1 cellular context compared by ENCODE assay signal in genomic region chr3:184513276-184514150, GRCh38.
TF ChIP-seq lines count a peak whose summit lies in the region.

No MANE protein-coding gene starts in this region.

TF ChIP-seq in HepG2, 621 proteins besides CTCF, POLR2A, EP300 and RAD21 (continued from another document and continues in another):
- TF ChIP-seq, protein P1, sequence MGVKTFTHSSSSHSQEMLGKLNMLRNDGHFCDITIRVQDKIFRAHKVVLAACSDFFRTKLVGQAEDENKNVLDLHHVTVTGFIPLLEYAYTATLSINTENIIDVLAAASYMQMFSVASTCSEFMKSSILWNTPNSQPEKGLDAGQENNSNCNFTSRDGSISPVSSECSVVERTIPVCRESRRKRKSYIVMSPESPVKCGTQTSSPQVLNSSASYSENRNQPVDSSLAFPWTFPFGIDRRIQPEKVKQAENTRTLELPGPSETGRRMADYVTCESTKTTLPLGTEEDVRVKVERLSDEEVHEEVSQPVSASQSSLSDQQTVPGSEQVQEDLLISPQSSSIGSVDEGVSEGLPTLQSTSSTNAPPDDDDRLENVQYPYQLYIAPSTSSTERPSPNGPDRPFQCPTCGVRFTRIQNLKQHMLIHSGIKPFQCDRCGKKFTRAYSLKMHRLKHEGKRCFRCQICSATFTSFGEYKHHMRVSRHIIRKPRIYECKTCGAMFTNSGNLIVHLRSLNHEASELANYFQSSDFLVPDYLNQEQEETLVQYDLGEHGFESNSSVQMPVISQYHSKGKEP (CRISPR knock-in tag; IDR thresholded peaks at IDR 0.05), result no peak
- no peak for TF ChIP-seq MAFK (conservative IDR thresholded peaks at IDR 0.05 in 1 of 2, IDR thresholded peaks at IDR 0.05 in 1 of 2; ENCODE audit: low read length in 2 of 2)
- no peak for TF ChIP-seq MXD1 (CRISPR knock-in tag; IDR thresholded peaks at IDR 0.05)
- 0 out of 2 replicates have a peak, but pooled peaks have one; percentile 17 for TF ChIP-seq CCDC6 (CRISPR knock-in tag; IDR thresholded peaks at IDR 0.05)
- no peak for TF ChIP-seq PRPF4 (IDR thresholded peaks at IDR 0.05; ENCODE audit: low read depth, low read length, poor library complexity, severe bottlenecking)
- TF ChIP-seq ATF2 (CRISPR knock-in tag; IDR thresholded peaks at IDR 0.05), result no peak
- no peak for TF ChIP-seq GATAD1 (CRISPR knock-in tag; IDR thresholded peaks at IDR 0.05)
- TF ChIP-seq TBX3 (IDR thresholded peaks at IDR 0.05; ENCODE audit: borderline replicate concordance), result no peak
- TF ChIP-seq, protein P2, sequence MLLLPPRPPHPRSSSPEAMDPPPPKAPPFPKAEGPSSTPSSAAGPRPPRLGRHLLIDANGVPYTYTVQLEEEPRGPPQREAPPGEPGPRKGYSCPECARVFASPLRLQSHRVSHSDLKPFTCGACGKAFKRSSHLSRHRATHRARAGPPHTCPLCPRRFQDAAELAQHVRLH (CRISPR knock-in tag; IDR thresholded peaks at IDR 0.05; ENCODE audit: borderline replicate concordance, low read depth), result no peak
- TF ChIP-seq ETV6 (CRISPR knock-in tag; conservative IDR thresholded peaks at IDR 0.05), result no peak
- TF ChIP-seq ZNF510 (CRISPR knock-in tag; IDR thresholded peaks at IDR 0.05; ENCODE audit: low read depth), result no peak
- no peak for TF ChIP-seq ZNF230 (CRISPR knock-in tag; IDR thresholded peaks at IDR 0.05)
- 0 out of 2 replicates have a peak, but pooled peaks have one; percentile 17 for TF ChIP-seq GATAD2A (CRISPR knock-in tag; IDR thresholded peaks at IDR 0.05)
- TF ChIP-seq KDM5B (CRISPR knock-in tag; IDR thresholded peaks at IDR 0.05; ENCODE audit: borderline replicate concordance), result no peak
- no peak for TF ChIP-seq ZNF7 (CRISPR knock-in tag; IDR thresholded peaks at IDR 0.05)
- TF ChIP-seq, protein P3, sequence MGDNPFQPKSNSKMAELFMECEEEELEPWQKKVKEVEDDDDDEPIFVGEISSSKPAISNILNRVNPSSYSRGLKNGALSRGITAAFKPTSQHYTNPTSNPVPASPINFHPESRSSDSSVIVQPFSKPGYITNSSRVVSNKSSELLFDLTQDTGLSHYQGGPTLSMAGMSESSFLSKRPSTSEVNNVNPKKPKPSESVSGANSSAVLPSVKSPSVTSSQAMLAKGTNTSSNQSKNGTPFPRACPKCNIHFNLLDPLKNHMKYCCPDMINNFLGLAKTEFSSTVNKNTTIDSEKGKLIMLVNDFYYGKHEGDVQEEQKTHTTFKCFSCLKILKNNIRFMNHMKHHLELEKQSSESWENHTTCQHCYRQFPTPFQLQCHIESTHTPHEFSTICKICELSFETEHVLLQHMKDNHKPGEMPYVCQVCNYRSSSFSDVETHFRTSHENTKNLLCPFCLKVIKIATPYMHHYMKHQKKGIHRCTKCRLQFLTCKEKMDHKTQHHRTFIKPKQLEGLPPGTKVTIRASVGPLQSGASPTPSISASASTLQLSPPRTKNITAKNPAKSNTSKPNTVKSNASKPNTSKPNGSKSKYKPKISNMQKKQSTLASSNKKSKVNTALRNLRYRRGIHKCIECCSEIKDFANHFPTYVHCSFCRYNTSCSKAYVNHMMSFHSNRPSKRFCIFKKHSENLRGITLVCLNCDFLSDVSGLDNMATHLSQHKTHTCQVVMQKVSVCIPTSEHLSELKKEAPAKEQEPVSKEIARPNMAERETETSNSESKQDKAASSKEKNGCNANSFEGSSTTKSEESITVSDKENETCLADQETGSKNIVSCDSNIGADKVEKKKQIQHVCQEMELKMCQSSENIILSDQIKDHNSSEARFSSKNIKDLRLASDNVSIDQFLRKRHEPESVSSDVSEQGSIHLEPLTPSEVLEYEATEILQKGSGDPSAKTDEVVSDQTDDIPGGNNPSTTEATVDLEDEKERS (CRISPR knock-in tag; IDR thresholded peaks at IDR 0.05), result no peak
- no peak for TF ChIP-seq ZNF276 (CRISPR knock-in tag; IDR thresholded peaks at IDR 0.05; ENCODE audit: low read depth)
- no peak for TF ChIP-seq RERE (CRISPR knock-in tag; IDR thresholded peaks at IDR 0.05; ENCODE audit: low read depth)
- 0 out of 2 replicates have a peak, but pooled peaks have one; percentile 16 for TF ChIP-seq SIN3B (IDR thresholded peaks at IDR 0.05; ENCODE audit: low read length)
- no peak for TF ChIP-seq RARG (CRISPR knock-in tag; IDR thresholded peaks at IDR 0.05; ENCODE audit: low read depth)
- TF ChIP-seq ZNF138 (CRISPR knock-in tag; IDR thresholded peaks at IDR 0.05; ENCODE audit: low read depth), result no peak
- TF ChIP-seq PAWR (CRISPR knock-in tag; IDR thresholded peaks at IDR 0.05; ENCODE audit: borderline replicate concordance), result no peak
- no peak for TF ChIP-seq MEIS1 (CRISPR knock-in tag; IDR thresholded peaks at IDR 0.05; ENCODE audit: borderline replicate concordance)
- TF ChIP-seq ZNF775 (CRISPR knock-in tag; IDR thresholded peaks at IDR 0.05; ENCODE audit: borderline replicate concordance), result no peak
- TF ChIP-seq ZMYM2 (CRISPR knock-in tag; IDR thresholded peaks at IDR 0.05), result no peak
- no peak for TF ChIP-seq TRIM24 (CRISPR knock-in tag; IDR thresholded peaks at IDR 0.05)
- no peak for TF ChIP-seq SYNCRIP (IDR thresholded peaks at IDR 0.05; ENCODE audit: insufficient read depth, low read depth, low read length)
- TF ChIP-seq, protein P4, sequence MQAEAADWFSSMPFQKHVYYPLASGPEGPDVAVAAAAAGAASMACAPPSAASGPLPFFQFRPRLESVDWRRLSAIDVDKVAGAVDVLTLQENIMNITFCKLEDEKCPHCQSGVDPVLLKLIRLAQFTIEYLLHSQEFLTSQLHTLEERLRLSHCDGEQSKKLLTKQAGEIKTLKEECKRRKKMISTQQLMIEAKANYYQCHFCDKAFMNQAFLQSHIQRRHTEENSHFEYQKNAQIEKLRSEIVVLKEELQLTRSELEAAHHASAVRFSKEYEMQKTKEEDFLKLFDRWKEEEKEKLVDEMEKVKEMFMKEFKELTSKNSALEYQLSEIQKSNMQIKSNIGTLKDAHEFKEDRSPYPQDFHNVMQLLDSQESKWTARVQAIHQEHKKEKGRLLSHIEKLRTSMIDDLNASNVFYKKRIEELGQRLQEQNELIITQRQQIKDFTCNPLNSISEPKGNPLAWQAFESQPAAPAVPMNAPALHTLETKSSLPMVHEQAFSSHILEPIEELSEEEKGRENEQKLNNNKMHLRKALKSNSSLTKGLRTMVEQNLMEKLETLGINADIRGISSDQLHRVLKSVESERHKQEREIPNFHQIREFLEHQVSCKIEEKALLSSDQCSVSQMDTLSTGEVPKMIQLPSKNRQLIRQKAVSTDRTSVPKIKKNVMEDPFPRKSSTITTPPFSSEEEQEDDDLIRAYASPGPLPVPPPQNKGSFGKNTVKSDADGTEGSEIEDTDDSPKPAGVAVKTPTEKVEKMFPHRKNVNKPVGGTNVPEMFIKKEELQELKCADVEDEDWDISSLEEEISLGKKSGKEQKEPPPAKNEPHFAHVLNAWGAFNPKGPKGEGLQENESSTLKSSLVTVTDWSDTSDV (CRISPR knock-in tag; IDR thresholded peaks at IDR 0.05), result 0 out of 2 replicates have a peak, but pooled peaks have one; percentile 19
- TF ChIP-seq, protein P5, sequence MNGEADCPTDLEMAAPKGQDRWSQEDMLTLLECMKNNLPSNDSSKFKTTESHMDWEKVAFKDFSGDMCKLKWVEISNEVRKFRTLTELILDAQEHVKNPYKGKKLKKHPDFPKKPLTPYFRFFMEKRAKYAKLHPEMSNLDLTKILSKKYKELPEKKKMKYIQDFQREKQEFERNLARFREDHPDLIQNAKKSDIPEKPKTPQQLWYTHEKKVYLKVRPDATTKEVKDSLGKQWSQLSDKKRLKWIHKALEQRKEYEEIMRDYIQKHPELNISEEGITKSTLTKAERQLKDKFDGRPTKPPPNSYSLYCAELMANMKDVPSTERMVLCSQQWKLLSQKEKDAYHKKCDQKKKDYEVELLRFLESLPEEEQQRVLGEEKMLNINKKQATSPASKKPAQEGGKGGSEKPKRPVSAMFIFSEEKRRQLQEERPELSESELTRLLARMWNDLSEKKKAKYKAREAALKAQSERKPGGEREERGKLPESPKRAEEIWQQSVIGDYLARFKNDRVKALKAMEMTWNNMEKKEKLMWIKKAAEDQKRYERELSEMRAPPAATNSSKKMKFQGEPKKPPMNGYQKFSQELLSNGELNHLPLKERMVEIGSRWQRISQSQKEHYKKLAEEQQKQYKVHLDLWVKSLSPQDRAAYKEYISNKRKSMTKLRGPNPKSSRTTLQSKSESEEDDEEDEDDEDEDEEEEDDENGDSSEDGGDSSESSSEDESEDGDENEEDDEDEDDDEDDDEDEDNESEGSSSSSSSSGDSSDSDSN (CRISPR knock-in tag; IDR thresholded peaks at IDR 0.05), result peak; percentile 66; the same call in 1 of the 2 replicates
- peak; percentile 69 for TF ChIP-seq HNRNPLL (IDR thresholded peaks at IDR 0.05; ENCODE audit: low read depth, low read length, poor library complexity, severe bottlenecking)
- no peak for TF ChIP-seq RFXAP (CRISPR knock-in tag; IDR thresholded peaks at IDR 0.05; ENCODE audit: borderline replicate concordance)
- no peak for TF ChIP-seq SRSF9 (IDR thresholded peaks at IDR 0.05; ENCODE audit: borderline replicate concordance, insufficient read depth, low read depth, low read length, poor library complexity, severe bottlenecking)
- no peak for TF ChIP-seq ZKSCAN8 (CRISPR knock-in tag; IDR thresholded peaks at IDR 0.05; ENCODE audit: borderline replicate concordance)
- no peak for TF ChIP-seq ZNF891 (CRISPR knock-in tag; IDR thresholded peaks at IDR 0.05)
- TF ChIP-seq PAF1 (CRISPR knock-in tag; IDR thresholded peaks at IDR 0.05), result no peak
- TF ChIP-seq ZNF468 (CRISPR knock-in tag; IDR thresholded peaks at IDR 0.05), result no peak
- TF ChIP-seq CEBPB (IDR thresholded peaks at IDR 0.05; ENCODE audit: borderline replicate concordance, low read depth, low read length), result no peak
- TF ChIP-seq ZNF329 (CRISPR knock-in tag; IDR thresholded peaks at IDR 0.05; ENCODE audit: low read depth), result no peak
- no peak for TF ChIP-seq ZSCAN21 (CRISPR knock-in tag; IDR thresholded peaks at IDR 0.05; ENCODE audit: borderline replicate concordance)
- TF ChIP-seq NPAS2 (CRISPR knock-in tag; IDR thresholded peaks at IDR 0.05; ENCODE audit: borderline replicate concordance), result no peak
- peak; percentile 68 for TF ChIP-seq SMC3 (IDR thresholded peaks at IDR 0.05; ENCODE audit: low read length)
- TF ChIP-seq MXI1 (IDR thresholded peaks at IDR 0.05; ENCODE audit: borderline replicate concordance, low read depth, low read length), result 0 out of 3 replicates have a peak, but pooled peaks have one; percentile 13
- TF ChIP-seq, protein P6, sequence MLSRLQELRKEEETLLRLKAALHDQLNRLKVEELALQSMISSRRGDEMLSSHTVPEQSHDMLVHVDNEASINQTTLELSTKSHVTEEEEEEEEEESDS (CRISPR knock-in tag; IDR thresholded peaks at IDR 0.05; ENCODE audit: borderline replicate concordance), result no peak
- no peak for TF ChIP-seq ZNF292 (CRISPR knock-in tag; IDR thresholded peaks at IDR 0.05; ENCODE audit: borderline replicate concordance, low read depth)
- no peak for TF ChIP-seq MLLT10 (CRISPR knock-in tag; IDR thresholded peaks at IDR 0.05)
